10 cellular contexts compared by ENCODE assay signal in the genomic region with DNA sequence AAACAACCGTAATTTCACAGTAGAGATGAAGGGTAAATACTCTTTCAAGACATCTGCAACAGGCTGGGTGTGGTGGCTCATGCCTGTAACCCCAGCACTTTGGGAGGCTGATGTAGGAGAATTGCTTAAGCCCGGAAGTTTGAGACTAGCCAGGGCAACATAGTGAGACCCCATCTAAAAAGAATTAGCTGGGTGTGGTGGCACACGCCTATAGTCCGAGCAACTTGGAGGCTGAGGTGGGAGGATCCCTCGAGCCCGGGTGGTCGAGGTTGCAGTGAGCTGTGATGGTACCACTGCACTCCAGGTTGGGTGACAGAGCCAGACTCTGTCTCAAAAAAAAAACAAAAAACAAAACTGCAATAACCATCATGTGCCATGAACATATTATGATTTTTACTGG.
DNase-seq lines count a peak whose midpoint lies in the region; ATAC-seq and TF ChIP-seq lines count a peak whose summit lies in the region.
"Had no signal": no experiment of that assay in that cellular context is flagged by ENCODE, and none has a peak within 500 bp of the region (broad histone marks: within the 10 kb centered on the region; RNA-seq: fewer than 3 reads in every experiment).

No MANE protein-coding gene starts in this region.

- H3K36me3 Mint-ChIP-seq in WTC11 = peaks cover 3% of the 10 kb centered on the region

- H3K4me3 ChIP-seq in GM23248 (no peak overlapping the region), hepatocyte (no peak overlapping the region), skin epidermis (no peak overlapping the region)
- H3K4me3 ChIP-seq: SK-N-MC had no signal

- peaks cover 21% of the 10 kb centered on the region for H3K4me1 ChIP-seq in GM23248 (ENCODE audit: insufficient read depth)
- peaks cover 19% of the 10 kb centered on the region for H3K4me1 ChIP-seq in hepatocyte (ENCODE audit: insufficient read depth)

- peaks cover 17% of the 10 kb centered on the region for H3F3A ChIP-seq in GM23248 (ENCODE audit: insufficient read depth)

- ATAC-seq in WTC11 = no peak

- H3K79me2 ChIP-seq in GM23248 (ENCODE audit: insufficient read depth) (no peaks in the 10 kb centered on the region), hepatocyte (no peaks in the 10 kb centered on the region)

- no peak for TF ChIP-seq CTCF in WTC11 (IDR thresholded peaks at IDR 0.05)
- TF ChIP-seq CTCF in hepatocyte (IDR thresholded peaks at IDR 0.05; ENCODE audit: poor library complexity) = no peak
- TF ChIP-seq CTCF in GM10266 (IDR thresholded peaks at IDR 0.05; ENCODE audit: control insufficient read depth, insufficient read depth, low read depth, missing control alignments) = no peak

- H3K9ac ChIP-seq in GM23248 = peak overlapping the region; percentile 71; the same call in 1 of the 2 replicates

- H3K27me3 Mint-ChIP-seq in WTC11 (ENCODE audit: low read depth) = no peaks in the 10 kb centered on the region
- H3K27me3 Mint-ChIP-seq: brain had no signal

- H3K9me2 ChIP-seq in GM23248 (ENCODE audit: insufficient read depth) = no peaks in the 10 kb centered on the region; the same call in 1 of the 2 replicates
- H3K9me2 ChIP-seq in hepatocyte (replicated peaks; ENCODE audit: insufficient read depth) = no peaks in the 10 kb centered on the region

- H3K9me3 Mint-ChIP-seq in WTC11 = no peaks in the 10 kb centered on the region

- no peak overlapping the region for H3K4me3 Mint-ChIP-seq in WTC11

- POLR2A ChIA-PET in WTC11 (lab: Charles Lee) = interaction anchor here (0.7 kb wide), 1 partner anchor 199 kb away, joined by 3 read pairs; no protein-coding TSS in a partner anchor

- CTCF ChIA-PET in WTC11 (lab: Charles Lee) = interaction anchor here (1.1 to 2.5 kb wide), 2 partner anchors 72 to 127 kb away, joined by 4 to 9 read pairs; a partner anchor contains a TSS

- H3K27me3 ChIP-seq in GM23248 (replicated peaks; ENCODE audit: insufficient read depth) (no peaks in the 10 kb centered on the region), hepatocyte (no peaks in the 10 kb centered on the region)

- WGBS in GM23248 (ENCODE audit: low coverage in 1 of 2, low lambda C conversion rate in 2 of 2, missing lambda C conversion rate in 2 of 2), 2 experiments = 97 to 98% methylated on average over 7 of the region's 7 CpGs
- WGBS in hepatocyte (ENCODE audit: low lambda C conversion rate, missing lambda C conversion rate) = 96% methylated on average over 7 of the region's 7 CpGs

- H3K4me2 ChIP-seq in GM23248 (ENCODE audit: unreplicated experiment) (peak overlapping the region; percentile 47), hepatocyte (no peak overlapping the region)

- H3K36me3 ChIP-seq in GM23248 (ENCODE audit: low read depth) (no peaks in the 10 kb centered on the region), hepatocyte (replicated peaks; ENCODE audit: insufficient read depth, low read depth) (no peaks in the 10 kb centered on the region)

- no peaks in the 10 kb centered on the region for H3K9me3 ChIP-seq in GM23248 (ENCODE audit: low read depth)
- H3K9me3 ChIP-seq in hepatocyte (ENCODE audit: low read depth) = no peaks in the 10 kb centered on the region

- H4K20me1 ChIP-seq in GM23248 (ENCODE audit: insufficient read depth) (no peaks in the 10 kb centered on the region), hepatocyte (ENCODE audit: insufficient read depth, poor library complexity, severe bottlenecking) (no peaks in the 10 kb centered on the region)

- peak overlapping the region; percentile 70; the same call in 1 of the 2 replicates for H2AFZ ChIP-seq in GM23248
- no peak overlapping the region for H2AFZ ChIP-seq in hepatocyte

- H3K27ac ChIP-seq in GM23248 (peak overlapping the region; percentile 95), hepatocyte (peak overlapping the region; percentile 71), skin epidermis (peak overlapping the region in 14 of 21 experiments; percentile 46 to 91 (median 81))
- H3K27ac ChIP-seq: SK-N-MC had no signal

- H3K27ac Mint-ChIP-seq in WTC11 = no peak overlapping the region

- DNase-seq in GM23248 (no peak), WTC11 (ENCODE audit: low spot score) (no peak), hepatocyte (ENCODE audit: low spot score) (no peak), activated gamma-delta T cell treated with Interleukin-2 at 50 U/mL for 16 hours (no peak), kidney glomerular epithelial cell (lab: John Stamatoyannopoulos, UW) (no peak), GM10266 (ENCODE audit: extremely low spot score) (no peak)
- DNase-seq: NCI-H510A treated with DMSO at 0.1 percent for 48 hours had no signal

- peaks cover 18% of the 10 kb centered on the region for H3K4me1 Mint-ChIP-seq in WTC11

- in situ Hi-C loops in GM23248 (cut with MboI) = no loop called here

TF ChIP-seq in WTC11, 78 proteins besides CTCF, POLR2A, EP300 and RAD21:
- TF ChIP-seq, protein P1, sequence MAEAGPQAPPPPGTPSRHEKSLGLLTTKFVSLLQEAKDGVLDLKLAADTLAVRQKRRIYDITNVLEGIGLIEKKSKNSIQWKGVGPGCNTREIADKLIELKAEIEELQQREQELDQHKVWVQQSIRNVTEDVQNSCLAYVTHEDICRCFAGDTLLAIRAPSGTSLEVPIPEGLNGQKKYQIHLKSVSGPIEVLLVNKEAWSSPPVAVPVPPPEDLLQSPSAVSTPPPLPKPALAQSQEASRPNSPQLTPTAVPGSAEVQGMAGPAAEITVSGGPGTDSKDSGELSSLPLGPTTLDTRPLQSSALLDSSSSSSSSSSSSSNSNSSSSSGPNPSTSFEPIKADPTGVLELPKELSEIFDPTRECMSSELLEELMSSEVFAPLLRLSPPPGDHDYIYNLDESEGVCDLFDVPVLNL (CRISPR knock-in tag; IDR thresholded peaks at IDR 0.05; ENCODE audit: borderline replicate concordance, low read depth) = no peak
- TF ChIP-seq ZNF263 (CRISPR knock-in tag; IDR thresholded peaks at IDR 0.05; ENCODE audit: low read depth) (no peak), ZNF121 (CRISPR knock-in tag; IDR thresholded peaks at IDR 0.05) (peak; percentile 6; the same call in 1 of the 2 replicates)
